24 cellular contexts compared by ENCODE assay signal in the genomic region with DNA sequence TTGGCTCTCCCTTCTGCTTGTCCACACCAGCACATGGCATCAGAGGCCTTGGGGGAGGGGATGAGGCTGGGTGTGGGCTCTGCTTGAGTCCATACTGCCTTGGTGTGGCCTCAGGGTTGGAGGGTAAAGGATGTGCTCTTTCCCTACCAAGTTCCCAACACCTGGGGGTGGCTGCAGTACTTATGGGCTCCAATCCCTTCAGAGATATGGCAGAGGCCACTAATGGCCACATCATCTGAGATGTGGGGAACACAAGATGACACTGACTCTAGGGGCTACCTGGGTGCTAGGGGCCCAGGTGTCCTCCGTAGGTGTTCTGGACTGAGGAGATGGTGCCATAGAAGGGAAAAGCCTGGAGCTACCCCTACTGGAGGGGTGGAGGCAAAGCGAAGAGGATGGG. TPM values are rescaled to one million over a fixed set of nuclear protein-coding genes. Genes with fewer than 3 reads are reported as not detected.
DNase-seq lines count a peak whose midpoint lies in the region; ATAC-seq and TF ChIP-seq lines count a peak whose summit lies in the region.
"Had no signal": no experiment of that assay in that cellular context is flagged by ENCODE, and none has a peak within 500 bp of the region (broad histone marks: within the 10 kb centered on the region; RNA-seq: fewer than 3 reads in every experiment).

No MANE protein-coding gene starts in this region.

- no peak overlapping the region for H3K4me3 Mint-ChIP-seq in activated naive CD4-positive, alpha-beta T cell treated with anti-CD3 and anti-CD28 coated beads, Interleukin-2, amount 50 U/mL, for 24 hours
- peak overlapping the region in 1 of 3 donors; percentile 23 for H3K4me3 Mint-ChIP-seq in T-cell
- H3K4me3 Mint-ChIP-seq: neural crest cell; stimulated activated memory B cell treated with anti-CD40 and anti-IgM and Interleukin-4, amounts not matched to agents 10 μg/mL and 1 μg/mL and 100 μg/mL, for 72 hours had no signal

- H3K36me3 ChIP-seq in effector memory CD4-positive, alpha-beta T cell (ENCODE audit: control insufficient read depth, insufficient read depth, low read length): peaks cover 73% of the 10 kb centered on the region
- H3K36me3 ChIP-seq in suprapubic skin: peaks cover 95% of the 10 kb centered on the region
- H3K36me3 ChIP-seq: uterus had no signal

- H3K4me3 ChIP-seq in effector memory CD4-positive, alpha-beta T cell (ENCODE audit: insufficient read depth, low read depth, low read length, poor library complexity, severe bottlenecking): no peak overlapping the region
- no peak overlapping the region for H3K4me3 ChIP-seq in suprapubic skin
- H3K4me3 ChIP-seq: prostate gland, uterus had no signal

- H3K4me1 ChIP-seq in effector memory CD4-positive, alpha-beta T cell (ENCODE audit: control insufficient read depth, insufficient read depth, low read length, poor library complexity, severe bottlenecking): peaks cover 26% of the 10 kb centered on the region
- no peaks in the 10 kb centered on the region for H3K4me1 ChIP-seq in suprapubic skin
- H3K4me1 ChIP-seq: prostate gland had no signal

- peaks cover 24% of the 10 kb centered on the region for H3K4me1 Mint-ChIP-seq in activated naive CD4-positive, alpha-beta T cell treated with anti-CD3 and anti-CD28 coated beads, Interleukin-2, amount 50 U/mL, for 24 hours
- H3K4me1 Mint-ChIP-seq in T-cell: peaks cover 36 to 77% (median 73%) of the 10 kb centered on the region in 3 donors
- H3K4me1 Mint-ChIP-seq: neural crest cell; stimulated activated memory B cell treated with anti-CD40 and anti-IgM and Interleukin-4, amounts not matched to agents 10 μg/mL and 1 μg/mL and 100 μg/mL, for 72 hours had no signal

- peak overlapping the region; percentile 60 for H3K27ac ChIP-seq in effector memory CD4-positive, alpha-beta T cell (ENCODE audit: insufficient read depth, low read length, poor library complexity, severe bottlenecking)
- H3K27ac ChIP-seq in suprapubic skin: peak overlapping the region; percentile 21
- H3K27ac ChIP-seq: prostate gland had no signal

- no peaks in the 10 kb centered on the region for H3K27me3 ChIP-seq in effector memory CD4-positive, alpha-beta T cell (replicated peaks; ENCODE audit: control insufficient read depth, insufficient read depth, low read length, poor library complexity, severe bottlenecking)
- no peaks in the 10 kb centered on the region for H3K27me3 ChIP-seq in suprapubic skin
- H3K27me3 ChIP-seq: uterus had no signal

- CTCF ChIA-PET in T-cell (lab: Charles Lee): interaction anchor here in 1 of 2 donors (0.7 to 1.8 kb wide), 6 partner anchors 11 to 424 kb away, joined by 3 to 6 read pairs (median 4); no protein-coding TSS in a partner anchor

- H3K9me3 Mint-ChIP-seq in activated naive CD4-positive, alpha-beta T cell treated with anti-CD3 and anti-CD28 coated beads, Interleukin-2, amount 50 U/mL, for 24 hours: no peaks in the 10 kb centered on the region
- no peaks in the 10 kb centered on the region for H3K9me3 Mint-ChIP-seq in T-cell
- H3K9me3 Mint-ChIP-seq: neural crest cell; stimulated activated memory B cell treated with anti-CD40 and anti-IgM and Interleukin-4, amounts not matched to agents 10 μg/mL and 1 μg/mL and 100 μg/mL, for 72 hours had no signal

- no peak for ATAC-seq in T-cell (replicated peaks in 1 of 4)
- ATAC-seq in GM18511 (IDR thresholded peaks at IDR 0.05; ENCODE audit: unreplicated experiment): no peak
- ATAC-seq in GM21723 (IDR thresholded peaks at IDR 0.05; ENCODE audit: unreplicated experiment): no peak
- ATAC-seq: HCT116; HepG2; PC-3; stimulated activated memory B cell treated with anti-CD40 and anti-IgM and Interleukin-4, amounts not matched to agents 10 μg/mL and 1 μg/mL and 100 μg/mL, for 72 hours had no signal

- POLR2A ChIA-PET in T-cell (lab: Charles Lee): interaction anchor here in 1 of 2 donors (0.8 to 0.9 kb wide), 2 partner anchors 18 to 49 kb away, joined by 3 read pairs; no protein-coding TSS in a partner anchor

- no peaks in the 10 kb centered on the region for H3K9me3 ChIP-seq in effector memory CD4-positive, alpha-beta T cell (ENCODE audit: control insufficient read depth, low read length)
- no peaks in the 10 kb centered on the region for H3K9me3 ChIP-seq in suprapubic skin
- H3K9me3 ChIP-seq: prostate gland, uterus had no signal

- no peak for TF ChIP-seq POLR2A in suprapubic skin (IDR thresholded peaks at IDR 0.05)

- no peak for DNase-seq in activated naive CD4-positive, alpha-beta T cell treated with Interleukin-2 at 50 U/mL for 16 hours
- DNase-seq in T-cell (no peak), suprapubic skin (ENCODE audit: low spot score in 2 of 2) (peak in 1 of 2 donors; percentile 40), GDM1 (lab: John Stamatoyannopoulos, UW) (no peak)
- no peak for DNase-seq in effector memory CD4-positive, alpha-beta T cell
- DNase-seq: kidney; mesendoderm; NCI-H1436; NCI-H2171; NCI-H774; PC-3; stimulated activated CD4-positive, alpha-beta T cell treated with anti-CD3 and anti-CD28 coated beads, Interleukin-12 subunit alpha, Interleukin-12 subunit beta, amount 100 ng/mL, for 4 hours; T1000; uterus had no signal

- H3K27ac Mint-ChIP-seq in activated naive CD4-positive, alpha-beta T cell treated with anti-CD3 and anti-CD28 coated beads, Interleukin-2, amount 50 U/mL, for 24 hours: peak overlapping the region; percentile 59
- H3K27ac Mint-ChIP-seq in T-cell: peak overlapping the region; percentile 85 to 89
- H3K27ac Mint-ChIP-seq: stimulated activated memory B cell treated with anti-CD40 and anti-IgM and Interleukin-4, amounts not matched to agents 10 μg/mL and 1 μg/mL and 100 μg/mL, for 72 hours had no signal

- no peak for TF ChIP-seq CTCF in suprapubic skin (IDR thresholded peaks at IDR 0.05)

- no peak for TF ChIP-seq EP300 in suprapubic skin (IDR thresholded peaks at IDR 0.05)

- peaks cover 38% of the 10 kb centered on the region for H3K36me3 Mint-ChIP-seq in activated naive CD4-positive, alpha-beta T cell treated with anti-CD3 and anti-CD28 coated beads, Interleukin-2, amount 50 U/mL, for 24 hours
- peaks cover 88% of the 10 kb centered on the region for H3K36me3 Mint-ChIP-seq in T-cell

- 94% methylated on average over 2 of the region's 2 CpGs for WGBS in suprapubic skin

- no peaks in the 10 kb centered on the region for H3K27me3 Mint-ChIP-seq in activated naive CD4-positive, alpha-beta T cell treated with anti-CD3 and anti-CD28 coated beads, Interleukin-2, amount 50 U/mL, for 24 hours
- no peaks in the 10 kb centered on the region for H3K27me3 Mint-ChIP-seq in T-cell
- H3K27me3 Mint-ChIP-seq: stimulated activated memory B cell treated with anti-CD40 and anti-IgM and Interleukin-4, amounts not matched to agents 10 μg/mL and 1 μg/mL and 100 μg/mL, for 72 hours had no signal

RNA-seq across cellular contexts. Expression of a gene that starts 6.9 kb away (rescaled TPM):
- total RNA-seq in T-cell: 10 to 100 TPM in 1 of 5 donors, 1 to 10 TPM in 4; 2.0 to 14.7 (median 3.7) TPM
- total RNA-seq in suprapubic skin: under 1 TPM in 2 of 4 donors, not detected in 2; 0.23 to 0.59 TPM
- total RNA-seq: cerebellum, HepG2, M059J, neural crest cell, PC-3 had no signal

RNA-seq across cellular contexts. Expression of a gene that starts 45.5 kb away (rescaled TPM):
- total RNA-seq in T-cell: 10 to 100 TPM; 24.6 to 46.3 (median 35.0) TPM
- total RNA-seq in suprapubic skin: 10 to 100 TPM; 45.3 to 64.5 (median 53.7) TPM
